In genomic region chr22:18998998-18999397, GRCh38 we compare ENCODE assay signal across 13 cellular contexts.
DNase-seq lines count a peak whose midpoint lies in the region; ATAC-seq and TF ChIP-seq lines count a peak whose summit lies in the region.
"Had no signal": no experiment of that assay in that cellular context is flagged by ENCODE, and none has a peak within 500 bp of the region (broad histone marks: within the 10 kb centered on the region; RNA-seq: fewer than 3 reads in every experiment).

No MANE protein-coding gene starts in this region.

- H3K27me3 ChIP-seq in AG04450 (ENCODE audit: control insufficient read depth, insufficient read depth, low read length) (peaks cover 38% of the 10 kb centered on the region), DOHH2 (ENCODE audit: control insufficient read depth, low read length) (peaks cover 9% of the 10 kb centered on the region; the same call in 1 of the 2 replicates)

- H3K36me3 ChIP-seq in DOHH2 (ENCODE audit: control insufficient read depth, low read length): no peaks in the 10 kb centered on the region
- H3K36me3 ChIP-seq: upper lobe of right lung had no signal

- no peaks in the 10 kb centered on the region for H3K36me3 Mint-ChIP-seq in WTC11

- H3K4me3 Mint-ChIP-seq in WTC11: no peak overlapping the region
- H3K4me3 Mint-ChIP-seq: central memory CD8-positive, alpha-beta T cell; T-helper 2 cell treated with Interferon-gamma antibody and Interleukin-4, amounts not matched to agents 5 μg/mL and 100 μg/mL, for 36 hours had no signal

- no peaks in the 10 kb centered on the region for H3K4me1 ChIP-seq in DOHH2 (ENCODE audit: control insufficient read depth, low read length)
- H3K4me1 ChIP-seq: upper lobe of right lung had no signal

- no peaks in the 10 kb centered on the region for H3K9me2 ChIP-seq in DOHH2 (replicated peaks; ENCODE audit: control insufficient read depth, low read length)

- in situ Hi-C loops in KBM-7 (cut with MboI; ENCODE audit: low pct_unique_long_range_greater_than_20kb, low sequenced_read_pairs): no loop called here

- no peaks in the 10 kb centered on the region for H3K4me1 Mint-ChIP-seq in WTC11
- H3K4me1 Mint-ChIP-seq: central memory CD8-positive, alpha-beta T cell had no signal

- TF ChIP-seq CTCF in AG04450 (IDR thresholded peaks at IDR 0.05; ENCODE audit: low read depth, low read length) (0 out of 2 replicates have a peak, but pooled peaks have one; percentile 11), DOHH2 (IDR thresholded peaks at IDR 0.05; ENCODE audit: low read depth, low read length, poor library complexity, severe bottlenecking) (peak; percentile 60), WTC11 (IDR thresholded peaks at IDR 0.05) (peak; percentile 86)

- H3K4me2 ChIP-seq in DOHH2 (ENCODE audit: low read length): no peak overlapping the region

- H3K4me3 ChIP-seq in AG04450 (ENCODE audit: low read depth, low read length): no peak overlapping the region
- no peak overlapping the region for H3K4me3 ChIP-seq in DOHH2 (ENCODE audit: low read length)
- H3K4me3 ChIP-seq: upper lobe of right lung had no signal

- no peaks in the 10 kb centered on the region for H3F3A ChIP-seq in DOHH2 (ENCODE audit: control insufficient read depth, insufficient read depth)

- CTCF ChIA-PET in AG04450 (lab: Charles Lee) (no interaction called here), WTC11 (lab: Charles Lee) (interaction anchor here (0.5 to 2.4 kb wide), 17 partner anchors 11 to 215 kb away, joined by 3 to 14 read pairs (median 5); partner anchors contain the start of genes DGCR6, ESS2, PRODH and SLC25A1)

- POLR2A ChIA-PET in AG04450 (lab: Yijun Ruan, JAX) (no interaction called here), WTC11 (lab: Charles Lee) (no interaction called here)

- H3K27me3 Mint-ChIP-seq in WTC11 (ENCODE audit: low read depth): no peaks in the 10 kb centered on the region; the same call in 1 of the 2 replicates

- DNase-seq in AG04450 (ENCODE audit: low read depth, low spot score) (no peak), WTC11 (ENCODE audit: low spot score) (peak; percentile 87), iPS-NIHi7 (ENCODE audit: extremely low spot score) (peak; percentile 83), amygdala (lab: John Stamatoyannopoulos, UW) (no peak), KBM-7 (no peak), HT-29 (ENCODE audit: low spot score) (no peak)
- DNase-seq: foreskin melanocyte, left colon, NCI-H1694 treated with DMSO at 0.1 percent for 48 hours, upper lobe of right lung had no signal

- H3K9me3 ChIP-seq in AG04450 (ENCODE audit: control insufficient read depth, insufficient read depth, low read length) (no peaks in the 10 kb centered on the region; the same call in 1 of the 2 replicates), DOHH2 (ENCODE audit: control insufficient read depth, insufficient read depth, low read length) (no peaks in the 10 kb centered on the region)
- H3K9me3 ChIP-seq: upper lobe of right lung had no signal

- H3K9me3 Mint-ChIP-seq in WTC11: no peaks in the 10 kb centered on the region
- H3K9me3 Mint-ChIP-seq: central memory CD8-positive, alpha-beta T cell; T-helper 2 cell treated with Interferon-gamma antibody and Interleukin-4, amounts not matched to agents 5 μg/mL and 100 μg/mL, for 36 hours had no signal

- H3K27ac ChIP-seq in AG04450 (ENCODE audit: low read depth, low read length) (no peak overlapping the region), DOHH2 (ENCODE audit: low read depth, low read length) (no peak overlapping the region)
- H3K27ac ChIP-seq: upper lobe of right lung had no signal

- no peaks in the 10 kb centered on the region for H4K20me1 ChIP-seq in DOHH2 (ENCODE audit: control insufficient read depth, insufficient read depth, low read depth, low read length)

- peak; percentile 93 for ATAC-seq in WTC11
- ATAC-seq: left colon, upper lobe of right lung had no signal

- no peaks in the 10 kb centered on the region for H3K79me2 ChIP-seq in DOHH2 (ENCODE audit: control insufficient read depth, low read length)

- H3K27ac Mint-ChIP-seq in WTC11: no peak overlapping the region
- H3K27ac Mint-ChIP-seq: T-helper 2 cell treated with Interferon-gamma antibody and Interleukin-4, amounts not matched to agents 5 μg/mL and 100 μg/mL, for 36 hours had no signal

TF ChIP-seq in WTC11, 78 proteins besides CTCF, POLR2A, EP300 and RAD21:
- TF ChIP-seq SOX15 (CRISPR knock-in tag; IDR thresholded peaks at IDR 0.05) (no peak), ZBTB43 (CRISPR knock-in tag; IDR thresholded peaks at IDR 0.05) (no peak), FOXK1 (CRISPR knock-in tag; IDR thresholded peaks at IDR 0.05) (no peak), USF1 (CRISPR knock-in tag; IDR thresholded peaks at IDR 0.05) (no peak), GRHL2 (CRISPR knock-in tag; IDR thresholded peaks at IDR 0.05; ENCODE audit: insufficient replicate concordance, severe bottlenecking) (no peak), TEAD4 (CRISPR knock-in tag; IDR thresholded peaks at IDR 0.05) (no peak), GABPB1 (CRISPR knock-in tag; IDR thresholded peaks at IDR 0.05) (no peak), RELA (CRISPR knock-in tag; IDR thresholded peaks at IDR 0.05; ENCODE audit: borderline replicate concordance) (no peak)
- TF ChIP-seq, protein P1, sequence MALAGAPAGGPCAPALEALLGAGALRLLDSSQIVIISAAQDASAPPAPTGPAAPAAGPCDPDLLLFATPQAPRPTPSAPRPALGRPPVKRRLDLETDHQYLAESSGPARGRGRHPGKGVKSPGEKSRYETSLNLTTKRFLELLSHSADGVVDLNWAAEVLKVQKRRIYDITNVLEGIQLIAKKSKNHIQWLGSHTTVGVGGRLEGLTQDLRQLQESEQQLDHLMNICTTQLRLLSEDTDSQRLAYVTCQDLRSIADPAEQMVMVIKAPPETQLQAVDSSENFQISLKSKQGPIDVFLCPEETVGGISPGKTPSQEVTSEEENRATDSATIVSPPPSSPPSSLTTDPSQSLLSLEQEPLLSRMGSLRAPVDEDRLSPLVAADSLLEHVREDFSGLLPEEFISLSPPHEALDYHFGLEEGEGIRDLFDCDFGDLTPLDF (CRISPR knock-in tag; IDR thresholded peaks at IDR 0.05): no peak
- TF ChIP-seq, protein P2, sequence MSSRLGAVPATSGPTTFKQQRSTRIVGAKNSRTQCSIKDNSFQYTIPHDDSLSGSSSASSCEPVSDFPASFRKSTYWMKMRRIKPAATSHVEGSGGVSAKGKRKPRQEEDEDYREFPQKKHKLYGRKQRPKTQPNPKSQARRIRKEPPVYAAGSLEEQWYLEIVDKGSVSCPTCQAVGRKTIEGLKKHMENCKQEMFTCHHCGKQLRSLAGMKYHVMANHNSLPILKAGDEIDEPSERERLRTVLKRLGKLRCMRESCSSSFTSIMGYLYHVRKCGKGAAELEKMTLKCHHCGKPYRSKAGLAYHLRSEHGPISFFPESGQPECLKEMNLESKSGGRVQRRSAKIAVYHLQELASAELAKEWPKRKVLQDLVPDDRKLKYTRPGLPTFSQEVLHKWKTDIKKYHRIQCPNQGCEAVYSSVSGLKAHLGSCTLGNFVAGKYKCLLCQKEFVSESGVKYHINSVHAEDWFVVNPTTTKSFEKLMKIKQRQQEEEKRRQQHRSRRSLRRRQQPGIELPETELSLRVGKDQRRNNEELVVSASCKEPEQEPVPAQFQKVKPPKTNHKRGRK (CRISPR knock-in tag; IDR thresholded peaks at IDR 0.05; ENCODE audit: borderline replicate concordance): no peak

Comparison
In these comparisons a context has a peak if more than half of its experiments do, and no peak if none do; other contexts are left out.
1. DNase-seq: peak in WTC11 (single experiment) and iPS-NIHi7 (single experiment); none in AG04450 (single experiment), amygdala (0 of 56), KBM-7 (single experiment) and HT-29 (single experiment).
2. CTCF ChIP-seq: peak in every context shown above with its lines; median percentile 86 in WTC11; 60 in DOHH2; 11 in AG04450.